ENCODE assay signal across 1 cellular context in the genomic region with DNA sequence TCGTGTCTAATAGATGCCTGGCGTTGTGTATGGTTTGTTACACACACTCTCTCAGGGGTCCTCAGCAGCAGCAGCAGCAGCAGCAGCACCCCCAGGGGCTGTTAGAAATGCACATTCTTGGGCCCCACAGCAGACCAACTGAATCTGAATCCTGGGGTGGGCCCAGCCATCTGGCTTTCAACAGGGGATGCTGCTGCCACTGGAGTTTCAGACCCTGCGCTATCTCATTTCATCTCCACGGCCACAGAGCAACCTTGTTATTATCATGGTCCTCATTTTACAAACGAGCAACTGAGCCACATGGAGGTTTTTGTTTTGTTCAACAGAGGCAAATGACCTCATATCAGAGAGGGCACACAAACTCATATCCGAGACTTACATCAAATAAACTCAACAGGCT.
TF ChIP-seq lines count a peak whose summit lies in the region.

No MANE protein-coding gene starts in this region.

TF ChIP-seq in HepG2, 621 proteins besides CTCF, POLR2A, EP300 and RAD21:
- TF ChIP-seq SMARCC2 (IDR thresholded peaks at IDR 0.05) (no peak), ZNF260 (CRISPR knock-in tag; IDR thresholded peaks at IDR 0.05; ENCODE audit: borderline replicate concordance, low read depth) (no peak)
TF ChIP-seq in HepG2: peak in this region for 0.
